14 cellular contexts compared by ENCODE assay signal in genomic region chr3:43764471-43764870, GRCh38.
"Had no signal": no experiment of that assay in that cellular context is flagged by ENCODE, and none has a peak within 500 bp of the region (broad histone marks: within the 10 kb centered on the region; RNA-seq: fewer than 3 reads in every experiment).

No MANE protein-coding gene starts in this region.

- DNase-seq: KBM-7, NCI-H1092 treated with DMSO at 0.1 percent for 48 hours, NCI-H1436, NCI-H187, NCI-H2029, NCI-H2081 treated with DMSO at 0.1 percent for 48 hours, NCI-H2171 treated with DMSO at 0.1 percent for 48 hours, NCI-H345, NCI-H446 treated with DMSO at 0.1 percent for 48 hours, NCI-H510A treated with DMSO at 0.1 percent for 48 hours, NCI-H526, NCI-H748 treated with DMSO at 0.1 percent for 48 hours, RPMI8226 had no signal

- H3K27ac ChIP-seq: HL-60 had no signal
